In the genomic region with DNA sequence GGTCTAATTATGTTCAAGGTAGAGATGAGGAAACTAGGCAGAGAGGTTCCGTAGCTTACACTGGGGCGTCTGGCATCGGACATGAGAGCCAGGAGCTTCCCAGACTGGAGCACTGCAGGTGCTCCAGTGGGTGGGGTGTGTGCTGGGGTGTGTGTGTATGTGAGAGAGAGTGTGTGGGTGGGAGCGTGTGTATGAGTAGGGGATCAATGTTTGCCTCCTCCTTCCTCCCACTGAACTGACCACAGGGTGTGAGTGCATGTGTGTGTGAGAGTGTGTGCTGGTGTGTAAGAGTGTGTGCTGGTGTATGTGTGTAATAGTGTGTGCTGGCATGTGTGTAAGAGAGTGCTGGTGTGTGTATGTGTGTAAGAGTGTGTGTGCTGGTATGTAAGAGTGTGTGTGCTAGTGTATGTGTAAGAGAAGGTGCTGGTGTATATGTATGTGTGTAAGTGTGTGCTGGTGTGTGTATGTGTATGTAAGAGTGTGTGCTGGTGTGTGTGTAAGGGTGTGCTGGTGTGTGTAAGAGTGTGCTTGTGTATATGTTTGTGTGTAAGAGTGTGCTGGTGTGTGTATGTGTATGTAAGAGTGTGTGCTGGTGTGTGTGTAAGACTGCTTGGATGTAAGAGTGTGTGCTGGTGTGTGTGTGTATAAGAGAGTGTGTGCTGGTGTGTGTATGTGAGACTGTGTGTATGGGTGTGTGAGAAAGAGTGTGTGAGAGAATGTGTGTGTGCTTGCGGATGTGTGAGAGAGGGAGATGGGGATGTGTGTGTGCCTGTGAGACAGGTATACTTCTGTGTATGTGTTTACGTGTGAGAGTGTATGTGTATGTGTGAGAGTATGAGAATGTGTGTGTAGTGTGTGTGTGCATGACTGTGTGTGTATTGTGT, we compare ENCODE assay signal across 24 cellular contexts.
DNase-seq lines count a peak whose midpoint lies in the region; ATAC-seq, FAIRE-seq and TF ChIP-seq lines count a peak whose summit lies in the region.
"Had no signal": no experiment of that assay in that cellular context is flagged by ENCODE, and none has a peak within 500 bp of the region (broad histone marks: within the 10 kb centered on the region; RNA-seq: fewer than 3 reads in every experiment).

No MANE protein-coding gene starts in this region.

- no peak overlapping the region for H3T11ph ChIP-seq in H9 (ENCODE audit: low read length)

- BruUV-seq in GM12878 (replicated peaks; lab: Mats Ljungman, UMichigan), result no TSS peak

- H4K91ac ChIP-seq in H9 (ENCODE audit: insufficient read length, low read depth, low read length), result no peak overlapping the region

- RAD21 ChIA-PET in GM12878 (lab: Charles Lee; ENCODE audit: unreplicated experiment), result no interaction called here

- FAIRE-seq in GM12878 (lab: Jason Lieb, UNC), result no peak
- FAIRE-seq: GM18507, RCC 7860 had no signal

- H3K4me1 ChIP-seq in H9 (ENCODE audit: insufficient read depth, low read length), result no peaks in the 10 kb centered on the region
- no peaks in the 10 kb centered on the region for H3K4me1 ChIP-seq in GM12878 (ENCODE audit: control insufficient read depth, insufficient read depth, low read length)
- no peaks in the 10 kb centered on the region for H3K4me1 ChIP-seq in lower lobe of right lung
- no peaks in the 10 kb centered on the region for H3K4me1 ChIP-seq in spleen
- H3K4me1 ChIP-seq: HAP-1 had no signal

- peak overlapping the region; percentile 31 for H3K56ac ChIP-seq in H9 (ENCODE audit: insufficient read length, low read depth, low read length)

- no peaks in the 10 kb centered on the region for H3K79me2 ChIP-seq in H9 (ENCODE audit: insufficient read depth, low read length)
- H3K79me2 ChIP-seq in GM12878 (ENCODE audit: control insufficient read depth, insufficient read depth, low read length), result no peaks in the 10 kb centered on the region

- WGBS in H9 (ENCODE audit: extremely low coverage, insufficient read length, low lambda C conversion rate), result 100% methylated on average over 3 of the region's 6 CpGs
- 29% methylated on average over 6 of the region's 6 CpGs for WGBS in GM12878 (ENCODE audit: insufficient coverage, insufficient replicate concordance, low lambda C conversion rate, missing lambda C conversion rate)
- WGBS in spleen, 5 donors, result 84 to 97% (median 89%) methylated on average over 6 of the region's 6 CpGs

- no peak for TF ChIP-seq POLR2A in GM12878 (IDR thresholded peaks at IDR 0.05; ENCODE audit: low read depth, low read length)
- TF ChIP-seq POLR2A in spleen (IDR thresholded peaks at IDR 0.05), result no peak

- TF ChIP-seq EP300 in GM12878 (IDR thresholded peaks at IDR 0.05; ENCODE audit: borderline replicate concordance in 1 of 2, control insufficient read depth in 1 of 2, low read depth in 2 of 2, low read length in 2 of 2), result no peak

- no peaks in the 10 kb centered on the region for H3K79me1 ChIP-seq in H9 (ENCODE audit: insufficient read depth, low read depth, low read length, poor library complexity, severe bottlenecking)

- H3K18ac ChIP-seq in H9 (ENCODE audit: insufficient read length, low read depth, low read length), result no peak overlapping the region

- H3K27me3 ChIP-seq in H9 (ENCODE audit: insufficient read depth, low read length) (no peaks in the 10 kb centered on the region), GM12878 (replicated peaks in 1 of 2; ENCODE audit: control insufficient read depth in 2 of 2, insufficient read depth in 2 of 2, low read length in 1 of 2) (peaks cover 0 to 5% of the 10 kb centered on the region in 2 experiments; a peak in 2 of 4 replicates), lower lobe of right lung (ENCODE audit: low read depth) (peaks cover under 1% of the 10 kb centered on the region), spleen (replicated peaks in 1 of 7) (peaks cover 0 to 20% (median 0%) of the 10 kb centered on the region in 7 donors)
- H3K27me3 ChIP-seq: BLaER1 had no signal

- intact Hi-C loops in GM12878 (cut with micrococcal nuclease; ENCODE audit: unreplicated experiment), result no loop called here
- intact Hi-C loops in lower lobe of right lung (cut with DNase I), result no loop called here
- intact Hi-C loops in spleen (cut with DNase I; ENCODE audit: low total_unique reads), result no loop called here

- POLR2A ChIA-PET in GM12878 (lab: Charles Lee), result no interaction called here

- CTCF ChIA-PET in GM12878 (lab: Yijun Ruan, JAX), result no interaction called here

- no peak for ATAC-seq in GM12878
- no peak for ATAC-seq in lower lobe of right lung

- no peaks in the 10 kb centered on the region for H3K23me2 ChIP-seq in H9 (ENCODE audit: insufficient read length, low read depth, low read length, poor library complexity, severe bottlenecking)

- SMC1A ChIA-PET in GM12878 (lab: Charles Lee; ENCODE audit: uncharacterized antibody, unreplicated experiment), result no interaction called here

- no peak overlapping the region for H2AK5ac ChIP-seq in H9 (ENCODE audit: insufficient read length, low read length)

- in situ Hi-C loops in GM12878 (cut with MboI), result no loop called here

- H2AFZ ChIP-seq in H9 (ENCODE audit: low read length) (no peak overlapping the region), GM12878 (ENCODE audit: control insufficient read depth, low read depth, low read length) (no peak overlapping the region)
- H2AFZ ChIP-seq: GM23248 had no signal

- H3K23ac ChIP-seq in H9 (ENCODE audit: insufficient read length, low read depth, low read length), result no peak overlapping the region

- H3K9ac ChIP-seq in H9 (ENCODE audit: extremely low read depth, insufficient read length, low read length) (no peak overlapping the region), GM12878 (ENCODE audit: control insufficient read depth, insufficient read depth, low read length) (no peak overlapping the region)
- H3K9ac ChIP-seq: BLaER1, GM23248 had no signal

- peaks cover 15 to 20% of the 10 kb centered on the region in 2 experiments for H3K4me1 Mint-ChIP-seq in H9
- H3K4me1 Mint-ChIP-seq: CD4-positive, CD25-positive, alpha-beta regulatory T cell had no signal

- no peak overlapping the region for H3K4me3 ChIP-seq in GM12878
- no peak overlapping the region for H3K4me3 ChIP-seq in lower lobe of right lung
- no peak overlapping the region for H3K4me3 ChIP-seq in spleen
- H3K4me3 ChIP-seq: BLaER1, GM23248, HAP-1, SK-N-MC had no signal

- no peak overlapping the region for H2BK12ac ChIP-seq in H9 (ENCODE audit: insufficient read length, low read depth, low read length)

- H3K27me3 Mint-ChIP-seq in H9 (ENCODE audit: low read depth), result peaks cover 3% of the 10 kb centered on the region

- H2BK15ac ChIP-seq in H9 (ENCODE audit: low read depth, low read length), result no peak overlapping the region

- TF ChIP-seq RAD21 in GM12878 (IDR thresholded peaks at IDR 0.05; ENCODE audit: insufficient read depth, low read depth, low read length), result no peak

- H4K20me1 ChIP-seq in H9 (ENCODE audit: control insufficient read depth, insufficient read depth, insufficient read length), result no peaks in the 10 kb centered on the region
- no peaks in the 10 kb centered on the region for H4K20me1 ChIP-seq in GM12878 (ENCODE audit: control insufficient read depth, insufficient read depth)
- H4K20me1 ChIP-seq: BLaER1 had no signal

- no peak overlapping the region for H3K27ac ChIP-seq in H9 (ENCODE audit: insufficient read length, low read depth, low read length)
- H3K27ac ChIP-seq in GM12878 (ENCODE audit: control insufficient read depth, insufficient read depth), result no peak overlapping the region
- no peak overlapping the region for H3K27ac ChIP-seq in lower lobe of right lung
- no peak overlapping the region for H3K27ac ChIP-seq in spleen
- H3K27ac ChIP-seq: BLaER1, GM23248, SK-N-MC had no signal

- no peaks in the 10 kb centered on the region for H3K36me3 Mint-ChIP-seq in H9 (ENCODE audit: insufficient read depth in 1 of 3, low read depth in 3 of 3)
- H3K36me3 Mint-ChIP-seq: CD4-positive, CD25-positive, alpha-beta regulatory T cell had no signal

- H3K4ac ChIP-seq in H9 (ENCODE audit: low read depth, low read length), result no peak overlapping the region

- no peaks in the 10 kb centered on the region; a peak in 2 of 5 replicates for H3K9me3 Mint-ChIP-seq in H9

- H4K5ac ChIP-seq in H9 (ENCODE audit: insufficient read length, low read depth, low read length), result no peak overlapping the region

- no peaks in the 10 kb centered on the region for H3K36me3 ChIP-seq in GM12878 (ENCODE audit: control insufficient read depth in 2 of 2, insufficient read depth in 2 of 2, low read length in 1 of 2)
- no peaks in the 10 kb centered on the region for H3K36me3 ChIP-seq in lower lobe of right lung
- no peaks in the 10 kb centered on the region for H3K36me3 ChIP-seq in spleen
- H3K36me3 ChIP-seq: BLaER1, HAP-1 had no signal

- no peak overlapping the region for H2BK5ac ChIP-seq in H9 (ENCODE audit: insufficient read length, low read length)

- no peak overlapping the region for H2BK120ac ChIP-seq in H9 (ENCODE audit: low read depth, low read length, poor library complexity, severe bottlenecking)

- H4K8ac ChIP-seq in H9 (replicated peaks; ENCODE audit: insufficient read length, low read depth, low read length), result peak overlapping the region; percentile 1

- TF ChIP-seq CTCF in H9 (conservative IDR thresholded peaks at IDR 0.05), result no peak
- no peak for TF ChIP-seq CTCF in GM12878 (IDR thresholded peaks at IDR 0.05 in 2 of 3, conservative IDR thresholded peaks at IDR 0.05 in 1 of 3; ENCODE audit: control insufficient read depth in 2 of 3, extremely low read depth in 1 of 3, insufficient read depth in 1 of 3, low read depth in 3 of 3, low read length in 3 of 3)
- no peak for TF ChIP-seq CTCF in lower lobe of right lung (IDR thresholded peaks at IDR 0.05)
- TF ChIP-seq CTCF in spleen (IDR thresholded peaks at IDR 0.05 in 8 of 11, conservative IDR thresholded peaks at IDR 0.05 in 3 of 11), result no peak

- DNase-seq in H9 (no peak), GM12878 (ENCODE audit: low read depth, low spot score) (no peak), lower lobe of right lung (peak; percentile 10), spleen (peak; percentile 34), glomerular visceral epithelial cell (ENCODE audit: extremely low spot score) (no peak), HPDE6-E6E7 (ENCODE audit: extremely low spot score) (no peak), hypothalamus (lab: John Stamatoyannopoulos, UW) (no peak)
- DNase-seq: CD4-positive, CD25-positive, alpha-beta regulatory T cell; DMS153; DND-41; GM23248; Karpas-422; NCI-H1417 treated with DMSO at 0.1 percent for 48 hours; NCI-H1694 treated with DMSO at 0.1 percent for 48 hours; NCI-H2081; NCI-H2171; NCI-H226; NCI-H774; SIG-M5 had no signal

- no peak overlapping the region for H3K14ac ChIP-seq in H9 (ENCODE audit: insufficient read depth, low read length)

- no peak overlapping the region for H2BK20ac ChIP-seq in H9 (ENCODE audit: low read depth, low read length, poor library complexity, severe bottlenecking)

- H3K27ac Mint-ChIP-seq in H9, result no peak overlapping the region; a peak in 1 of 7 replicates

- H3K4me3 Mint-ChIP-seq in H9, result no peak overlapping the region
- H3K4me3 Mint-ChIP-seq: CD4-positive, CD25-positive, alpha-beta regulatory T cell had no signal

- no peaks in the 10 kb centered on the region for H3K9me3 ChIP-seq in H9 (ENCODE audit: control insufficient read depth, low read depth, low read length)
- no peaks in the 10 kb centered on the region for H3K9me3 ChIP-seq in GM12878 (replicated peaks; ENCODE audit: control insufficient read depth, insufficient read depth, low read length)
- H3K9me3 ChIP-seq in lower lobe of right lung, result no peaks in the 10 kb centered on the region
- H3K9me3 ChIP-seq in spleen, result peaks cover 0 to 5% (median 0%) of the 10 kb centered on the region in 8 donors
- H3K9me3 ChIP-seq: BLaER1, HAP-1 had no signal

- H3K4me2 ChIP-seq in H9 (ENCODE audit: insufficient read depth, insufficient read length, low read length) (no peak overlapping the region), GM12878 (ENCODE audit: control insufficient read depth, insufficient read depth) (no peak overlapping the region)
- H3K4me2 ChIP-seq: BLaER1 had no signal

Comparison
In these comparisons a context has a peak if more than half of its experiments do, and no peak if none do; other contexts are left out.
1. DNase-seq: peak in lower lobe of right lung (single experiment) and spleen (single experiment); none in H9 (single experiment), GM12878 (single experiment), glomerular visceral epithelial cell (single experiment), HPDE6-E6E7 (single experiment) and hypothalamus (0 of 51).